ENCODE assay signal across 8 cellular contexts in genomic region chr1:3471356-3472087, GRCh38. TPM values are rescaled to one million over a fixed set of nuclear protein-coding genes. Genes with fewer than 3 reads are reported as not detected.
DNase-seq lines count a peak whose midpoint lies in the region; ATAC-seq, FAIRE-seq and TF ChIP-seq lines count a peak whose summit lies in the region.

No MANE protein-coding gene starts in this region.

- peaks cover 15% of the 10 kb centered on the region for H3K4me1 ChIP-seq in iPS-18a (ENCODE audit: control insufficient read depth, low read depth, low read length)
- H3K4me1 ChIP-seq in small intestine (ENCODE audit: control insufficient read depth in 2 of 2, insufficient read depth in 1 of 2, low read depth in 1 of 2, low read length in 1 of 2): no peaks in the 10 kb centered on the region

- no peak for FAIRE-seq in small intestine (lab: Jason Lieb, UNC)

- POLR2A ChIA-PET in activated CD4-positive, alpha-beta T cell treated with anti-CD3 and anti-CD28 coated beads, Interleukin-2, amount 10 ng/mL, durations not matched to agents 7 days and 5 days (lab: Charles Lee): no interaction called here

- no peak overlapping the region for H3K4me3 Mint-ChIP-seq in HFFc6
- H3K4me3 Mint-ChIP-seq in activated CD4-positive, alpha-beta T cell treated with anti-CD3 and anti-CD28 coated beads, Interleukin-2, amount 10 ng/mL, durations not matched to agents 7 days and 5 days: no peak overlapping the region

- H3K4me1 Mint-ChIP-seq in HFFc6 (ENCODE audit: low read depth): peaks cover 21% of the 10 kb centered on the region
- no peaks in the 10 kb centered on the region for H3K4me1 Mint-ChIP-seq in activated CD4-positive, alpha-beta T cell treated with anti-CD3 and anti-CD28 coated beads, Interleukin-2, amount 10 ng/mL, durations not matched to agents 7 days and 5 days

- H3K36me3 Mint-ChIP-seq in HFFc6 (ENCODE audit: low read depth): no peaks in the 10 kb centered on the region
- H3K36me3 Mint-ChIP-seq in activated CD4-positive, alpha-beta T cell treated with anti-CD3 and anti-CD28 coated beads, Interleukin-2, amount 10 ng/mL, durations not matched to agents 7 days and 5 days (ENCODE audit: low read depth): no peaks in the 10 kb centered on the region

- H3K27ac ChIP-seq in iPS-18a (ENCODE audit: low read length): peak overlapping the region; percentile 80
- H3K27ac ChIP-seq in small intestine (ENCODE audit: low read depth in 1 of 2, low read length in 1 of 2): no peak overlapping the region

- H3K9me3 Mint-ChIP-seq in HFFc6: no peaks in the 10 kb centered on the region
- H3K9me3 Mint-ChIP-seq in activated CD4-positive, alpha-beta T cell treated with anti-CD3 and anti-CD28 coated beads, Interleukin-2, amount 10 ng/mL, durations not matched to agents 7 days and 5 days: no peaks in the 10 kb centered on the region

- H3K27ac Mint-ChIP-seq in HFFc6: no peak overlapping the region
- no peak overlapping the region for H3K27ac Mint-ChIP-seq in activated CD4-positive, alpha-beta T cell treated with anti-CD3 and anti-CD28 coated beads, Interleukin-2, amount 10 ng/mL, durations not matched to agents 7 days and 5 days

- in situ Hi-C loops in astrocyte of the cerebellum (cut with HindIII; ENCODE audit: low sequenced_read_pairs): no loop called here

- peaks cover 6% of the 10 kb centered on the region for H3K36me3 ChIP-seq in iPS-18a (ENCODE audit: control insufficient read depth, low read depth, low read length)
- peaks cover 2 to 12% of the 10 kb centered on the region in 2 donors for H3K36me3 ChIP-seq in small intestine (ENCODE audit: control insufficient read depth in 2 of 2, insufficient read depth in 2 of 2, low read length in 2 of 2)

- peaks cover under 1% of the 10 kb centered on the region; the same call in 1 of the 2 replicates for H3K27me3 Mint-ChIP-seq in HFFc6 (ENCODE audit: insufficient read depth)
- H3K27me3 Mint-ChIP-seq in activated CD4-positive, alpha-beta T cell treated with anti-CD3 and anti-CD28 coated beads, Interleukin-2, amount 10 ng/mL, durations not matched to agents 7 days and 5 days: no peaks in the 10 kb centered on the region

- H3K27me3 ChIP-seq in iPS-18a (ENCODE audit: control insufficient read depth, insufficient read depth, low read length) (no peaks in the 10 kb centered on the region), small intestine (ENCODE audit: control insufficient read depth in 2 of 2, insufficient read depth in 2 of 2, low read length in 2 of 2) (no peaks in the 10 kb centered on the region)

- H3K4me3 ChIP-seq in astrocyte of the cerebellum (ENCODE audit: low read depth, low read length) (no peak overlapping the region), iPS-18a (ENCODE audit: low read length) (peak overlapping the region; percentile 26), small intestine (ENCODE audit: low read depth in 1 of 2, low read length in 2 of 2) (no peak overlapping the region)

- 49 to 69% (median 68%) methylated on average over 22 to 25 of the region's 25 CpGs for WGBS in small intestine, 3 donors

- DNase-seq in HFFc6: peak; percentile 20
- no peak for DNase-seq in astrocyte of the cerebellum (ENCODE audit: low read depth)
- DNase-seq in small intestine: peak; percentile 20
- no peak for DNase-seq in NCI-H510A treated with DMSO at 0.1 percent for 48 hours (lab: John Stamatoyannopoulos, UW)
- no peak for DNase-seq in activated CD4-positive, alpha-beta T cell treated with anti-CD3 and anti-CD28 coated beads, Interleukin-2, amount 10 ng/mL, durations not matched to agents 7 days and 5 days
- no peak for DNase-seq in DMS114 treated with DMSO at 0.1 percent for 48 hours (lab: John Stamatoyannopoulos, UW; ENCODE audit: unreplicated experiment)

- peak; percentile 65 for TF ChIP-seq CTCF in HFFc6 (IDR thresholded peaks at IDR 0.05)
- TF ChIP-seq CTCF in astrocyte of the cerebellum (IDR thresholded peaks at IDR 0.05; ENCODE audit: low read depth, low read length, missing control alignments): peak; percentile 49

- ATAC-seq in GM19023 (IDR thresholded peaks at IDR 0.05; ENCODE audit: unreplicated experiment): no peak

- peak overlapping the region; percentile 38 for H3K9ac ChIP-seq in iPS-18a (ENCODE audit: low read length)

- CTCF ChIA-PET in activated CD4-positive, alpha-beta T cell treated with anti-CD3 and anti-CD28 coated beads, Interleukin-2, amount 10 ng/mL, durations not matched to agents 7 days and 5 days (lab: Charles Lee): interaction anchor here (1.8 kb wide), 1 partner anchor 19 kb away, joined by 8 read pairs; no protein-coding TSS in a partner anchor

- H3K9me3 ChIP-seq in iPS-18a (ENCODE audit: control insufficient read depth, low read depth, low read length) (no peaks in the 10 kb centered on the region), small intestine (ENCODE audit: control insufficient read depth, low read depth) (no peaks in the 10 kb centered on the region)

RNA-seq across cellular contexts. Expression of gene ARHGEF16, which starts 17.1 kb away (rescaled TPM):
- under 1 TPM in 3 of 6 experiments, not detected in 3; 0.08 to 0.18 (median 0.17) TPM for total RNA-seq in HFFc6 (2021; fragmentation: NEBNext Ultra II Directional; extraction: Animal tissue kit (Norgen Biotek cat#: 25700))
- 100 to 1,000 TPM in 2 of 3 donors, 10 to 100 TPM in 1; 31.0 to 121 (median 117) TPM for polyA plus RNA-seq in small intestine
- not detected for total RNA-seq in activated CD4-positive, alpha-beta T cell treated with anti-CD3 and anti-CD28 coated beads, Interleukin-2, amount 10 ng/mL, durations not matched to agents 7 days and 5 days

Comparison
In these comparisons a context has a peak if more than half of its experiments do, and no peak if none do; other contexts are left out.
1. DNase-seq: peak in HFFc6 (single experiment) and small intestine (single experiment); none in astrocyte of the cerebellum (single experiment), NCI-H510A treated with DMSO at 0.1 percent for 48 hours (single experiment), activated CD4-positive, alpha-beta T cell treated with anti-CD3 and anti-CD28 coated beads, Interleukin-2, amount 10 ng/mL, durations not matched to agents 7 days and 5 days (single experiment) and DMS114 treated with DMSO at 0.1 percent for 48 hours (single experiment).